In the genomic region with DNA sequence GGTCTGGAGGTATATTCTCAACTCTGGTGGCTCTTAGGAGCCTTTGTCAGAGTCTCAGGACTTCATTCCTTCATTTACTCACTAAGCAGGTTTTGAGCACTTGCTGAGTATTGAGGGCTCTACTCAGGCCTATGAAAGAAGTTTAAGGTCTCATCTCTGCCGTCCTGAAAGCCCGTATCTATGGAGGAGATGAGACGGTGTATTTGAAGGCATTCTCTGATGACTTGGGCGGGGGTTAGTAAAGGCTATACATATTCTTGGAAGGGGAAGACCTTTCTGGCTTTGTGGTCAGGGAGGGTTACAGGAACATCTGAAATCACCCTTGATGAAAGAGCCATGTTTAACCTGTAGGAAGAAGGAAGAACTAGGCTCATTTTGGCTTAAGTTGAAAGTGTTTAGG, we compare ENCODE assay signal across 20 cellular contexts. TPM values are rescaled to one million over a fixed set of nuclear protein-coding genes. Genes with fewer than 3 reads are reported as not detected.
DNase-seq lines count a peak whose midpoint lies in the region; ATAC-seq lines count a peak whose summit lies in the region.
"Had no signal": no experiment of that assay in that cellular context is flagged by ENCODE, and none has a peak within 500 bp of the region (broad histone marks: within the 10 kb centered on the region; RNA-seq: fewer than 3 reads in every experiment).

No MANE protein-coding gene starts in this region.

- peak; percentile 64 to 84 for ATAC-seq in activated naive CD4-positive, alpha-beta T cell treated with anti-CD3 and anti-CD28 coated beads, Interleukin-2, amount 50 U/mL, for 72 hours
- ATAC-seq in T-helper 17 cell (no peak), HG02763 (IDR thresholded peaks at IDR 0.05; ENCODE audit: unreplicated experiment) (no peak), GM21423 (IDR thresholded peaks at IDR 0.05; ENCODE audit: unreplicated experiment) (no peak)
- ATAC-seq in naive thymus-derived CD4-positive, alpha-beta T cell, result no peak
- ATAC-seq: Panc1 had no signal

- no peak overlapping the region for H3K4me3 Mint-ChIP-seq in T-helper 17 cell
- peak overlapping the region in 1 of 10 donors; percentile 8 for H3K4me3 Mint-ChIP-seq in naive thymus-derived CD4-positive, alpha-beta T cell
- H3K4me3 Mint-ChIP-seq: CD8-positive, alpha-beta memory T cell had no signal

- POLR2A ChIA-PET in naive thymus-derived CD4-positive, alpha-beta T cell (lab: Charles Lee), result no interaction called here

- no peak for DNase-seq in activated naive CD4-positive, alpha-beta T cell treated with anti-CD3 and anti-CD28 coated beads, Interleukin-2, amount 50 U/mL, for 72 hours (ENCODE audit: low spot score in 2 of 2)
- DNase-seq in activated naive CD4-positive, alpha-beta T cell treated with anti-CD3 and anti-CD28 coated beads, Interleukin-2, amount 50 U/mL, for 16 hours, result no peak
- DNase-seq in T-helper 17 cell, result no peak
- no peak for DNase-seq in naive thymus-derived CD4-positive, alpha-beta T cell
- DNase-seq in kidney glomerular epithelial cell (lab: John Stamatoyannopoulos, UW), result no peak
- DNase-seq: Calu3; CD8-positive, alpha-beta memory T cell; GDM1; IMR-90; NCI-H1105; NCI-H2029 treated with DMSO at 0.1 percent for 48 hours; NCI-H2171; NCI-H345; NCI-H524; NCI-H82; SIG-M5 had no signal

- peaks cover 5% of the 10 kb centered on the region in 2 donors for H3K9me3 Mint-ChIP-seq in activated naive CD4-positive, alpha-beta T cell treated with anti-CD3 and anti-CD28 coated beads, Interleukin-2, amount 50 U/mL, for 72 hours
- H3K9me3 Mint-ChIP-seq in naive thymus-derived CD4-positive, alpha-beta T cell, result no peaks in the 10 kb centered on the region
- H3K9me3 Mint-ChIP-seq: CD8-positive, alpha-beta memory T cell had no signal

- H3K36me3 ChIP-seq in naive thymus-derived CD4-positive, alpha-beta T cell (ENCODE audit: control insufficient read depth in 2 of 3, insufficient read depth in 3 of 3, low read length in 3 of 3), result no peaks in the 10 kb centered on the region

- H3K4me1 Mint-ChIP-seq in T-helper 17 cell, result peaks cover 38% of the 10 kb centered on the region
- H3K4me1 Mint-ChIP-seq in naive thymus-derived CD4-positive, alpha-beta T cell, result peaks cover 27 to 92% (median 78%) of the 10 kb centered on the region in 7 donors

- intact Hi-C loops in naive thymus-derived CD4-positive, alpha-beta T cell (cut with micrococcal nuclease), result no loop called here

- H3K27ac ChIP-seq in naive thymus-derived CD4-positive, alpha-beta T cell (ENCODE audit: low read depth, low read length), result peak overlapping the region; percentile 42
- H3K27ac ChIP-seq: KMS-11 had no signal

- H3K36me3 Mint-ChIP-seq in activated naive CD4-positive, alpha-beta T cell treated with anti-CD3 and anti-CD28 coated beads, Interleukin-2, amount 50 U/mL, for 72 hours, result peaks cover 4 to 6% of the 10 kb centered on the region in 2 donors
- peaks cover 3% of the 10 kb centered on the region for H3K36me3 Mint-ChIP-seq in T-helper 17 cell (ENCODE audit: low read depth)
- peaks cover 0 to 12% (median 4%) of the 10 kb centered on the region in 5 donors for H3K36me3 Mint-ChIP-seq in naive thymus-derived CD4-positive, alpha-beta T cell

- H3K4me1 ChIP-seq in naive thymus-derived CD4-positive, alpha-beta T cell (ENCODE audit: control insufficient read depth in 2 of 2, insufficient read depth in 2 of 2, low read length in 2 of 2), result peaks cover 3 to 22% of the 10 kb centered on the region in 2 donors

- no peaks in the 10 kb centered on the region for H3K9me3 ChIP-seq in T-helper 17 cell (ENCODE audit: control insufficient read depth, low read length, poor library complexity, severe bottlenecking)
- no peaks in the 10 kb centered on the region for H3K9me3 ChIP-seq in naive thymus-derived CD4-positive, alpha-beta T cell (ENCODE audit: control insufficient read depth in 2 of 3, low read length in 3 of 3)

- no peak overlapping the region for H3K4me3 ChIP-seq in naive thymus-derived CD4-positive, alpha-beta T cell (ENCODE audit: low read length)

- peak overlapping the region in 1 of 2 donors; percentile 22 for H3K27ac Mint-ChIP-seq in activated naive CD4-positive, alpha-beta T cell treated with anti-CD3 and anti-CD28 coated beads, Interleukin-2, amount 50 U/mL, for 72 hours
- H3K27ac Mint-ChIP-seq in T-helper 17 cell, result peak overlapping the region; percentile 0
- H3K27ac Mint-ChIP-seq in naive thymus-derived CD4-positive, alpha-beta T cell, result peak overlapping the region in 6 of 9 donors; percentile 5 to 77 (median 56)

- CTCF ChIA-PET in naive thymus-derived CD4-positive, alpha-beta T cell (lab: Charles Lee), result no interaction called here

- no peaks in the 10 kb centered on the region for H3K27me3 ChIP-seq in naive thymus-derived CD4-positive, alpha-beta T cell (ENCODE audit: control insufficient read depth in 2 of 2, insufficient read depth in 2 of 2, low read length in 2 of 2)

- H3K27me3 Mint-ChIP-seq in T-helper 17 cell, result no peaks in the 10 kb centered on the region
- H3K27me3 Mint-ChIP-seq in naive thymus-derived CD4-positive, alpha-beta T cell, result no peaks in the 10 kb centered on the region

RNA-seq across cellular contexts. Expression of a gene that starts 21.9 kb away (rescaled TPM):
- total RNA-seq in activated naive CD4-positive, alpha-beta T cell treated with anti-CD3 and anti-CD28 coated beads, Interleukin-2, amount 50 U/mL, for 72 hours, result 10 to 100 TPM; 13.4 to 14.5 TPM
- 10 to 100 TPM; 21.3 to 32.3 TPM for total RNA-seq in T-helper 17 cell
- 10 to 100 TPM; 11.2 to 55.2 (median 38.7) TPM for total RNA-seq in naive thymus-derived CD4-positive, alpha-beta T cell
- polyA plus RNA-seq in naive thymus-derived CD4-positive, alpha-beta T cell, result 10 to 100 TPM in 1 of 2 donors, 1 to 10 TPM in 1; 9.8 to 22.1 TPM

Comparison
In these comparisons a context has a peak if more than half of its experiments do, and no peak if none do; other contexts are left out.
1. ATAC-seq: peak in activated naive CD4-positive, alpha-beta T cell treated with anti-CD3 and anti-CD28 coated beads, Interleukin-2, amount 50 U/mL, for 72 hours (2 of 2); none in T-helper 17 cell (single experiment), naive thymus-derived CD4-positive, alpha-beta T cell (single experiment), HG02763 (single experiment) and GM21423 (single experiment).